ENCODE assay signal across 1 cellular context in genomic region chr14:84152452-84152851, GRCh38.
TF ChIP-seq lines count a peak whose summit lies in the region.

No MANE protein-coding gene starts in this region.

TF ChIP-seq in IMR-90, 13 proteins besides CTCF, POLR2A, EP300 and RAD21 (continued from another document):
- TF ChIP-seq USF2 (IDR thresholded peaks at IDR 0.05; ENCODE audit: low read depth, low read length) (no peak), NFE2L2 (IDR thresholded peaks at IDR 0.05; ENCODE audit: low read depth, low read length) (no peak), FOS (IDR thresholded peaks at IDR 0.05; ENCODE audit: low read depth, low read length) (no peak), ELK1 (IDR thresholded peaks at IDR 0.05; ENCODE audit: borderline replicate concordance, low read depth, low read length) (no peak), RFX5 (IDR thresholded peaks at IDR 0.05; ENCODE audit: low read depth, low read length) (no peak), CEBPB (IDR thresholded peaks at IDR 0.05; ENCODE audit: low read depth, low read length) (no peak), MAFK (IDR thresholded peaks at IDR 0.05; ENCODE audit: low read depth, low read length) (no peak), CHD1 (IDR thresholded peaks at IDR 0.05; ENCODE audit: low read depth, low read length) (no peak), MAZ (IDR thresholded peaks at IDR 0.05; ENCODE audit: borderline replicate concordance, low read depth, low read length) (no peak), SMC3 (IDR thresholded peaks at IDR 0.05; ENCODE audit: low read depth, low read length) (no peak), MXI1 (IDR thresholded peaks at IDR 0.05; ENCODE audit: borderline replicate concordance, low read depth, low read length) (no peak), BHLHE40 (IDR thresholded peaks at IDR 0.05; ENCODE audit: low read depth, low read length) (no peak)
